18 cellular contexts compared by ENCODE assay signal in the genomic region with DNA sequence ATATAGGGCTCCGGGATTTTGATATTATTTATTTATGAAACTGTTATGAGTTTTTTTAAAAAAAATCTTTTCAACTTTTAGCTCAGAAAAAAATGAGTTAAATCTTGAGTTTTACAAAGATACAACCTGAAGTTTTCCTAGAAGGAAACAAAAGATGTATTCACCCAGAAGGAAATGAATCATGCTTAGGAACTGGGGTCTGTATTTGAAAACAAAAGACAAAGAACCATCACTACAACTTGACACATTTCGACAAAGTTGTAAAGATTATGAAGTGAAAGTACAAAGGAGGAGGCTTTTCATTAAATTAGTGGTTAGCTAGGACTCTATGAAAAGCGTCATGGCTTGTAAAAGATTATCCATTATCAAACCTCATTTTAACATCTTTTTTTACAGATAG.
"Had no signal": no experiment of that assay in that cellular context is flagged by ENCODE, and none has a peak within 500 bp of the region (broad histone marks: within the 10 kb centered on the region; RNA-seq: fewer than 3 reads in every experiment).

No MANE protein-coding gene starts in this region.

- H3K27me3 ChIP-seq: body of pancreas, gastrocnemius medialis, heart right ventricle, left lung had no signal

- H3K4me1 Mint-ChIP-seq: naive thymus-derived CD8-positive, alpha-beta T cell; stimulated activated naive B cell treated with anti-CD40 and anti-IgM and Interleukin-4, amounts not matched to agents 10 μg/mL and 1 μg/mL and 100 μg/mL, for 72 hours had no signal

- DNase-seq: activated CD4-positive, alpha-beta T cell treated with anti-CD3 and anti-CD28 coated beads for 48 hours; activated CD8-positive, alpha-beta T cell treated with anti-CD3 and anti-CD28 coated beads for 36 hours; activated gamma-delta T cell; activated T-cell treated with anti-CD3 and anti-CD28 coated beads, Interleukin-2, amount 50 U/mL, for 4 hours; body of pancreas; cortex of kidney; effector CD8-positive, alpha-beta T cell; gastrocnemius medialis; heart right ventricle; left lung; mucosa of descending colon; naive thymus-derived CD8-positive, alpha-beta T cell; stimulated activated CD4-positive, alpha-beta T cell treated with anti-CD3 and anti-CD28 coated beads, Interleukin-4, amount 100 ng/mL, for 1 hour; stimulated activated naive B cell treated with anti-CD40 and anti-IgM and Interleukin-4, amounts not matched to agents 10 μg/mL and 1 μg/mL and 100 μg/mL, for 72 hours; T-helper 2 cell; trophoblast cell had no signal

- H3K4me3 Mint-ChIP-seq: activated CD8-positive, alpha-beta T cell treated with anti-CD3 and anti-CD28 coated beads for 36 hours; activated T-cell treated with anti-CD3 and anti-CD28 coated beads, Interleukin-2, amount 50 U/mL, for 4 hours; naive thymus-derived CD8-positive, alpha-beta T cell; stimulated activated naive B cell treated with anti-CD40 and anti-IgM and Interleukin-4, amounts not matched to agents 10 μg/mL and 1 μg/mL and 100 μg/mL, for 72 hours; WTC11 had no signal

- H3K36me3 Mint-ChIP-seq: activated naive CD4-positive, alpha-beta T cell treated with anti-CD3 and anti-CD28 coated beads, Interleukin-2, amount 50 U/mL, for 72 hours; naive thymus-derived CD8-positive, alpha-beta T cell; stimulated activated naive B cell treated with anti-CD40 and anti-IgM and Interleukin-4, amounts not matched to agents 10 μg/mL and 1 μg/mL and 100 μg/mL, for 72 hours; WTC11 had no signal

- H3K9me3 Mint-ChIP-seq: activated T-cell treated with anti-CD3 and anti-CD28 coated beads, Interleukin-2, amount 50 U/mL, for 4 hours; stimulated activated naive B cell treated with anti-CD40 and anti-IgM and Interleukin-4, amounts not matched to agents 10 μg/mL and 1 μg/mL and 100 μg/mL, for 72 hours had no signal

- H3K27ac Mint-ChIP-seq: activated CD8-positive, alpha-beta T cell treated with anti-CD3 and anti-CD28 coated beads for 36 hours; activated naive CD4-positive, alpha-beta T cell treated with anti-CD3 and anti-CD28 coated beads, Interleukin-2, amount 50 U/mL, for 72 hours; naive thymus-derived CD8-positive, alpha-beta T cell; stimulated activated naive B cell treated with anti-CD40 and anti-IgM and Interleukin-4, amounts not matched to agents 10 μg/mL and 1 μg/mL and 100 μg/mL, for 72 hours; WTC11 had no signal

- H3K4me3 ChIP-seq: body of pancreas, gastrocnemius medialis, heart right ventricle, left lung, mucosa of descending colon had no signal

- H3K27me3 Mint-ChIP-seq: activated CD8-positive, alpha-beta T cell treated with anti-CD3 and anti-CD28 coated beads for 36 hours; stimulated activated naive B cell treated with anti-CD40 and anti-IgM and Interleukin-4, amounts not matched to agents 10 μg/mL and 1 μg/mL and 100 μg/mL, for 72 hours had no signal

- H3K36me3 ChIP-seq: gastrocnemius medialis, heart right ventricle, left lung had no signal

- H3K27ac ChIP-seq: body of pancreas, gastrocnemius medialis, heart right ventricle, left lung had no signal

- ATAC-seq: activated CD8-positive, alpha-beta T cell treated with anti-CD3 and anti-CD28 coated beads for 36 hours; activated naive CD4-positive, alpha-beta T cell treated with anti-CD3 and anti-CD28 coated beads, Interleukin-2, amount 50 U/mL, for 72 hours; activated T-cell treated with anti-CD3 and anti-CD28 coated beads, Interleukin-2, amount 50 U/mL, for 4 hours; body of pancreas; gastrocnemius medialis; heart right ventricle; left lung; mucosa of descending colon; naive thymus-derived CD8-positive, alpha-beta T cell; stimulated activated naive B cell treated with anti-CD40 and anti-IgM and Interleukin-4, amounts not matched to agents 10 μg/mL and 1 μg/mL and 100 μg/mL, for 72 hours; WTC11 had no signal

- H3K4me1 ChIP-seq: body of pancreas, gastrocnemius medialis, left lung had no signal

- H3K9me3 ChIP-seq: body of pancreas, gastrocnemius medialis, left lung, mucosa of descending colon had no signal
